25 cellular contexts compared by ENCODE assay signal in genomic region chr3:162507397-162507796, GRCh38.
"Had no signal": no experiment of that assay in that cellular context is flagged by ENCODE, and none has a peak within 500 bp of the region (broad histone marks: within the 10 kb centered on the region; RNA-seq: fewer than 3 reads in every experiment).

No MANE protein-coding gene starts in this region.

- H3K27me3 ChIP-seq: esophagus muscularis mucosa, heart right ventricle, right lobe of liver, testis, upper lobe of left lung had no signal

- H3K9me3 ChIP-seq: esophagus muscularis mucosa, lower lobe of right lung, right lobe of liver, testis, upper lobe of left lung had no signal

- H3K4me2 ChIP-seq: smooth muscle cell had no signal

- H3K4me1 ChIP-seq: esophagus muscularis mucosa, heart right ventricle, lower lobe of right lung, right lobe of liver, testis, upper lobe of left lung had no signal

- H3K36me3 ChIP-seq: esophagus muscularis mucosa, heart right ventricle, lower lobe of right lung, right lobe of liver, upper lobe of left lung had no signal

- H3K4me3 Mint-ChIP-seq: activated CD4-positive, alpha-beta memory T cell treated with anti-CD3 and anti-CD28 coated beads for 36 hours; activated naive CD4-positive, alpha-beta T cell treated with anti-CD3 and anti-CD28 coated beads, Interleukin-2, amount 10 ng/mL, durations not matched to agents 7 days and 5 days; naive B cell; stimulated activated naive B cell treated with anti-CD40 and anti-IgM and Interleukin-4, amounts not matched to agents 10 μg/mL and 1 μg/mL and 100 μg/mL, for 72 hours; T-helper 1 cell treated with Interleukin-12 subunit alpha and Interleukin-12 subunit beta and Interleukin-4 antibody, amounts not matched to agents 30 μg/mL and 1 μg/mL, for 36 hours had no signal

- H3K27ac ChIP-seq: coronary artery, esophagus muscularis mucosa, heart right ventricle, lower lobe of right lung, right lobe of liver, testis, upper lobe of left lung had no signal

- DNase-seq: activated CD4-positive, alpha-beta memory T cell treated with anti-CD3 and anti-CD28 coated beads for 36 hours; activated CD4-positive, alpha-beta T cell treated with anti-CD3 and anti-CD28 coated beads for 48 hours; activated CD4-positive, CD25-positive, alpha-beta regulatory T cell; activated effector memory CD4-positive, alpha-beta T cell treated with Interleukin-2 at 50 U/mL for 16 hours; activated naive CD4-positive, alpha-beta T cell treated with anti-CD3 and anti-CD28 coated beads, Interleukin-2, amount 10 ng/mL, durations not matched to agents 7 days and 5 days; activated T-cell treated with anti-CD3 and anti-CD28 coated beads, Interleukin-2, amount 50 U/mL, for 48 hours; central memory CD4-positive, alpha-beta T cell; heart right ventricle; lower lobe of right lung; naive B cell; nucleus accumbens; posterior cingulate gyrus; right lobe of liver; stimulated activated CD4-positive, alpha-beta T cell treated with anti-CD3 and anti-CD28 coated beads, Interleukin-2, amount 100 ng/mL, for 48 hours; stimulated activated CD8-positive, alpha-beta memory T cell treated with anti-CD3 and anti-CD28 coated beads, Interleukin-4, amount 100 ng/mL, for 48 hours; stimulated activated naive B cell treated with anti-CD40 and anti-IgM and Interleukin-4, amounts not matched to agents 10 μg/mL and 1 μg/mL and 100 μg/mL, for 72 hours; T1000; testis; upper lobe of left lung had no signal

- H3K4me3 ChIP-seq: coronary artery, esophagus muscularis mucosa, heart right ventricle, lower lobe of right lung, right lobe of liver, smooth muscle cell, testis, upper lobe of left lung had no signal

- H3K27me3 Mint-ChIP-seq: activated CD4-positive, alpha-beta memory T cell treated with anti-CD3 and anti-CD28 coated beads for 36 hours; activated naive CD4-positive, alpha-beta T cell treated with anti-CD3 and anti-CD28 coated beads, Interleukin-2, amount 10 ng/mL, durations not matched to agents 7 days and 5 days; naive B cell; stimulated activated naive B cell treated with anti-CD40 and anti-IgM and Interleukin-4, amounts not matched to agents 10 μg/mL and 1 μg/mL and 100 μg/mL, for 72 hours had no signal

- H3K27ac Mint-ChIP-seq: activated CD4-positive, alpha-beta memory T cell treated with anti-CD3 and anti-CD28 coated beads for 36 hours; activated naive CD4-positive, alpha-beta T cell treated with anti-CD3 and anti-CD28 coated beads, Interleukin-2, amount 10 ng/mL, durations not matched to agents 7 days and 5 days; naive B cell; stimulated activated naive B cell treated with anti-CD40 and anti-IgM and Interleukin-4, amounts not matched to agents 10 μg/mL and 1 μg/mL and 100 μg/mL, for 72 hours; T-helper 1 cell treated with Interleukin-12 subunit alpha and Interleukin-12 subunit beta and Interleukin-4 antibody, amounts not matched to agents 30 μg/mL and 1 μg/mL, for 36 hours had no signal

- FAIRE-seq: astrocyte had no signal

- H3K4me1 Mint-ChIP-seq: activated naive CD4-positive, alpha-beta T cell treated with anti-CD3 and anti-CD28 coated beads, Interleukin-2, amount 10 ng/mL, durations not matched to agents 7 days and 5 days; naive B cell; stimulated activated naive B cell treated with anti-CD40 and anti-IgM and Interleukin-4, amounts not matched to agents 10 μg/mL and 1 μg/mL and 100 μg/mL, for 72 hours had no signal

- H3K9me3 Mint-ChIP-seq: T-helper 1 cell treated with Interleukin-12 subunit alpha and Interleukin-12 subunit beta and Interleukin-4 antibody, amounts not matched to agents 30 μg/mL and 1 μg/mL, for 36 hours had no signal

- ATAC-seq: heart right ventricle; left lobe of liver; lower lobe of right lung; right lobe of liver; stimulated activated naive B cell treated with anti-CD40 and anti-IgM and Interleukin-4, amounts not matched to agents 10 μg/mL and 1 μg/mL and 100 μg/mL, for 72 hours had no signal

- H3K36me3 Mint-ChIP-seq: activated CD4-positive, alpha-beta memory T cell treated with anti-CD3 and anti-CD28 coated beads for 36 hours; activated naive CD4-positive, alpha-beta T cell treated with anti-CD3 and anti-CD28 coated beads, Interleukin-2, amount 10 ng/mL, durations not matched to agents 7 days and 5 days; naive B cell; stimulated activated naive B cell treated with anti-CD40 and anti-IgM and Interleukin-4, amounts not matched to agents 10 μg/mL and 1 μg/mL and 100 μg/mL, for 72 hours had no signal
